In genomic region chr7:39650676-39651075, GRCh38 we compare ENCODE assay signal across 13 cellular contexts. TPM values are rescaled to one million over a fixed set of nuclear protein-coding genes. Genes with fewer than 3 reads are reported as not detected.
DNase-seq lines count a peak whose midpoint lies in the region; ATAC-seq and TF ChIP-seq lines count a peak whose summit lies in the region.
"Had no signal": no experiment of that assay in that cellular context is flagged by ENCODE, and none has a peak within 500 bp of the region (broad histone marks: within the 10 kb centered on the region; RNA-seq: fewer than 3 reads in every experiment).

No MANE protein-coding gene starts in this region.

- ATAC-seq in GM23338 (peak; percentile 29; the same call in 1 of the 3 replicates), GM18909 (IDR thresholded peaks at IDR 0.05; ENCODE audit: poor library complexity, unreplicated experiment) (no peak)

- no peaks in the 10 kb centered on the region for H3F3A ChIP-seq in GM23338 (replicated peaks; ENCODE audit: low read depth)

- H3K27ac Mint-ChIP-seq in GM23338: no peak overlapping the region

- DNase-seq in GM23338 (ENCODE audit: low spot score) (no peak), astrocyte of the hippocampus (ENCODE audit: low read depth, low spot score) (peak; percentile 70), left ventricle myocardium inferior (peak; percentile 30), mucosa of gallbladder (ENCODE audit: low spot score) (no peak), GM19240 (ENCODE audit: insufficient read length, low spot score) (no peak), germinal center (ENCODE audit: low spot score) (no peak)
- DNase-seq: Karpas-422, NCI-H2107, SW 1271 had no signal

- H3K4me1 ChIP-seq in GM23338 (ENCODE audit: insufficient read depth) (no peaks in the 10 kb centered on the region), left ventricle myocardium inferior (peaks cover 64% of the 10 kb centered on the region), skeletal muscle tissue (ENCODE audit: control insufficient read depth in 3 of 3, insufficient read depth in 3 of 3, low read length in 3 of 3) (peaks cover 7 to 15% (median 13%) of the 10 kb centered on the region in 3 donors)

- H3K9me3 ChIP-seq in left ventricle myocardium inferior (replicated peaks) (peaks cover 7% of the 10 kb centered on the region), skeletal muscle tissue (ENCODE audit: control insufficient read depth in 3 of 3, low read length in 3 of 3) (no peaks in the 10 kb centered on the region)
- H3K9me3 ChIP-seq: thoracic aorta had no signal

- no peak overlapping the region for H2AFZ ChIP-seq in GM23338

- no peak overlapping the region for H3K4me3 Mint-ChIP-seq in GM23338

- H3K9me2 ChIP-seq in GM23338 (ENCODE audit: insufficient read depth): no peaks in the 10 kb centered on the region

- H3K27me3 ChIP-seq in GM23338 (ENCODE audit: insufficient read depth) (no peaks in the 10 kb centered on the region), left ventricle myocardium inferior (ENCODE audit: low read depth) (no peaks in the 10 kb centered on the region), skeletal muscle tissue (ENCODE audit: control insufficient read depth in 3 of 3, insufficient read depth in 3 of 3, low read length in 3 of 3) (no peaks in the 10 kb centered on the region)

- H3K79me2 ChIP-seq in GM23338 (replicated peaks; ENCODE audit: insufficient read depth): peaks cover 100% of the 10 kb centered on the region

- peaks cover 10% of the 10 kb centered on the region for H4K20me1 ChIP-seq in GM23338 (replicated peaks; ENCODE audit: insufficient read depth)

- H3K9me3 Mint-ChIP-seq in GM23338: no peaks in the 10 kb centered on the region; the same call in 2 of the 3 replicates

- no peak overlapping the region for H3K27ac ChIP-seq in GM23338 (ENCODE audit: low read depth)
- H3K27ac ChIP-seq in left ventricle myocardium inferior (replicated peaks): peak overlapping the region; percentile 42
- H3K27ac ChIP-seq in skeletal muscle tissue (ENCODE audit: low read depth, low read length): peak overlapping the region; percentile 11
- H3K27ac ChIP-seq: thoracic aorta had no signal

- peaks cover 1% of the 10 kb centered on the region for H3K27me3 Mint-ChIP-seq in GM23338 (ENCODE audit: insufficient read depth, low read depth, poor library complexity)

- H3K9ac ChIP-seq in skeletal muscle tissue (ENCODE audit: low read depth in 1 of 3, low read length in 3 of 3): peak overlapping the region in 1 of 3 donors; percentile 34

- TF ChIP-seq CTCF in GM23338 (conservative IDR thresholded peaks at IDR 0.05; ENCODE audit: low read depth in 2 of 2) (no peak), left ventricle myocardium inferior (IDR thresholded peaks at IDR 0.05; ENCODE audit: borderline replicate concordance) (no peak)

- 0 out of 3 replicates have a peak, but pooled peaks cover 6% of the 10 kb centered on the region for H3K4me1 Mint-ChIP-seq in GM23338

- H3K36me3 Mint-ChIP-seq in GM23338 (ENCODE audit: low read depth): no peaks in the 10 kb centered on the region; the same call in 2 of the 3 replicates

- no peak overlapping the region for H3K4me2 ChIP-seq in GM23338

- H3K4me3 ChIP-seq in GM23338: no peak overlapping the region
- H3K4me3 ChIP-seq in left ventricle myocardium inferior: no peak overlapping the region
- H3K4me3 ChIP-seq in skeletal muscle tissue (ENCODE audit: low read length in 3 of 3): peak overlapping the region in 2 of 3 donors; percentile 6 to 41
- H3K4me3 ChIP-seq: skin epidermis, thoracic aorta had no signal

- no peaks in the 10 kb centered on the region for H3K36me3 ChIP-seq in GM23338 (ENCODE audit: insufficient read depth)
- no peaks in the 10 kb centered on the region for H3K36me3 ChIP-seq in left ventricle myocardium inferior
- H3K36me3 ChIP-seq in skeletal muscle tissue (ENCODE audit: control insufficient read depth in 3 of 3, insufficient read depth in 3 of 3, low read length in 3 of 3): no peaks in the 10 kb centered on the region
- H3K36me3 ChIP-seq: thoracic aorta had no signal

- intact Hi-C loops in left ventricle myocardium inferior (cut with micrococcal nuclease): no loop called here

TF ChIP-seq in GM23338, 12 proteins besides CTCF, POLR2A, EP300 and RAD21 (continues in another document):
- TF ChIP-seq REST (IDR thresholded peaks at IDR 0.05; ENCODE audit: unreplicated experiment): no peak
- TF ChIP-seq NANOG (IDR thresholded peaks at IDR 0.05; ENCODE audit: borderline replicate concordance): no peak
- no peak for TF ChIP-seq JUNB (IDR thresholded peaks at IDR 0.05; ENCODE audit: unreplicated experiment)
- TF ChIP-seq ZNF114 (CRISPR knock-in tag; IDR thresholded peaks at IDR 0.05): no peak

RNA-seq across cellular contexts. Expression of gene RALA, which starts 27.3 kb away (rescaled TPM):
- total RNA-seq in GM23338 (2014; rRNA removed; shearing (Covaris generic)): 43.5 and 51.9 TPM in 2 replicates
- 220 and 231 TPM in 2 replicates for polyA plus RNA-seq in GM23338 (2016; fragmentation: Nextera tagmentation; extraction: Ambion mirVana)
- total RNA-seq in left ventricle myocardium inferior: 29.1 TPM
- total RNA-seq in skeletal muscle tissue: 11.5 TPM
- 46.7 TPM for total RNA-seq in mucosa of gallbladder

Comparison
In these comparisons a context has a peak if more than half of its experiments do, and no peak if none do; other contexts are left out.
1. DNase-seq: peak in astrocyte of the hippocampus (single experiment) and left ventricle myocardium inferior (single experiment); none in GM23338 (single experiment), mucosa of gallbladder (single experiment), GM19240 (single experiment) and germinal center (single experiment).
2. H3K4me3 ChIP-seq: peak in skeletal muscle tissue (2 of 3); none in GM23338 (single experiment) and left ventricle myocardium inferior (single experiment).